Comparison of ENCODE assay signal across 23 cellular contexts in the genomic region with DNA sequence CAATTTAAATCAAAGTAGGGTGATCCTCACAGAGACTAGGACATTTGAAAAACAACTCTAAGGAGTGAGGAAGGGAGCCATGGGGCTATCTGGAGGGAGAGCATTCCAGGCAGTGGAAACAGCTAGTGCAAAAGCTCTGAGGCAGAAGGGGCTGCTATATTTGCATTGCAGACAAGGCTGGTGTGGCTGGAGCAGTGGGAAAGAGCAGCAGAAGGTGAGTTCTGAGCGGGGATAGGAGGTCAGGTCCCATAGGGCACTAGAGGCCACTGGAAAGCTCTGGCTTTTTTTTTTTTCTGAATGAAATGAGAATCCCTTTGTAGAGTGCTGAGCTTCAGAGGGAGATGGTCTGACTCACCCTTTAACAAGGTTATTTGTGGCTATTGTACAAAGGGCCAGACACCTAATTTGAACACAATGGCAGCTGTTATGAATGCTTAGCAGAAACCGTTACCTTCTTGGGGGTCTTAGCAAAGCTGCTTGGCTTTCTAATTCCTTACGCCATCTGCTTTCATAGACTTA.
"Had no signal": no experiment of that assay in that cellular context is flagged by ENCODE, and none has a peak within 500 bp of the region (broad histone marks: within the 10 kb centered on the region; RNA-seq: fewer than 3 reads in every experiment).

No MANE protein-coding gene starts in this region.

- H3K4me3 Mint-ChIP-seq: activated CD4-positive, alpha-beta T cell treated with anti-CD3 and anti-CD28 coated beads, Interleukin-2, amount 10 ng/mL, durations not matched to agents 7 days and 5 days; activated CD8-positive, alpha-beta memory T cell treated with anti-CD3 and anti-CD28 coated beads, Interleukin-2, amount 10 ng/mL, durations not matched to agents 7 days and 5 days; activated CD8-positive, alpha-beta T cell treated with anti-CD3 and anti-CD28 coated beads for 36 hours; activated naive CD4-positive, alpha-beta T cell treated with anti-CD3 and anti-CD28 coated beads, Interleukin-2, amount 10 ng/mL, durations not matched to agents 7 days and 5 days; activated naive CD8-positive, alpha-beta T cell treated with anti-CD3 and anti-CD28 coated beads, Interleukin-2, amount 50 U/mL, for 24 hours; naive B cell; neural crest cell; stimulated activated effector memory CD8-positive, alpha-beta T cell treated with anti-CD3 and anti-CD28 coated beads, Interleukin-12 subunit alpha, Interleukin-12 subunit beta, amount 100 ng/mL, for 72 hours; stimulated activated naive CD8-positive, alpha-beta T cell treated with anti-CD3 and anti-CD28 coated beads, Interleukin-15, amount 100 ng/mL, for 72 hours had no signal

- DNase-seq: activated CD4-positive, alpha-beta T cell treated with anti-CD3 and anti-CD28 coated beads, Interleukin-2, amount 10 ng/mL, durations not matched to agents 7 days and 5 days; activated CD8-positive, alpha-beta memory T cell treated with anti-CD3 and anti-CD28 coated beads, Interleukin-2, amount 10 ng/mL, durations not matched to agents 7 days and 5 days; activated CD8-positive, alpha-beta T cell treated with anti-CD3 and anti-CD28 coated beads for 36 hours; activated effector memory CD4-positive, alpha-beta T cell treated with anti-CD3 and anti-CD28 coated beads, Interleukin-2, amount 50 U/mL, for 16 hours; activated naive CD4-positive, alpha-beta T cell treated with anti-CD3 and anti-CD28 coated beads, Interleukin-2, amount 10 ng/mL, durations not matched to agents 7 days and 5 days; activated naive CD8-positive, alpha-beta T cell treated with anti-CD3 and anti-CD28 coated beads, Interleukin-2, amount 50 U/mL, for 24 hours; activated T-cell treated with anti-CD3 and anti-CD28 coated beads for 4 hours; body of pancreas; cortex of kidney; heart left ventricle; left ventricle myocardium superior; mucosa of descending colon; naive B cell; occipital lobe; right lobe of liver; small intestine; stimulated activated CD4-positive, alpha-beta T cell treated with anti-CD3 and anti-CD28 coated beads, Interleukin-2, amount 100 ng/mL, for 24 hours; stimulated activated naive CD8-positive, alpha-beta T cell treated with anti-CD3 and anti-CD28 coated beads, Interleukin-15, amount 100 ng/mL, for 72 hours; T1000; tibial artery had no signal

- H3K27ac Mint-ChIP-seq: activated CD4-positive, alpha-beta T cell treated with anti-CD3 and anti-CD28 coated beads, Interleukin-2, amount 10 ng/mL, durations not matched to agents 7 days and 5 days; activated CD8-positive, alpha-beta memory T cell treated with anti-CD3 and anti-CD28 coated beads, Interleukin-2, amount 10 ng/mL, durations not matched to agents 7 days and 5 days; activated CD8-positive, alpha-beta T cell treated with anti-CD3 and anti-CD28 coated beads for 36 hours; activated naive CD4-positive, alpha-beta T cell treated with anti-CD3 and anti-CD28 coated beads, Interleukin-2, amount 10 ng/mL, durations not matched to agents 7 days and 5 days; activated naive CD8-positive, alpha-beta T cell treated with anti-CD3 and anti-CD28 coated beads, Interleukin-2, amount 50 U/mL, for 24 hours; naive B cell; stimulated activated effector memory CD8-positive, alpha-beta T cell treated with anti-CD3 and anti-CD28 coated beads, Interleukin-12 subunit alpha, Interleukin-12 subunit beta, amount 100 ng/mL, for 72 hours; stimulated activated naive CD8-positive, alpha-beta T cell treated with anti-CD3 and anti-CD28 coated beads, Interleukin-15, amount 100 ng/mL, for 72 hours had no signal

- ATAC-seq: activated CD8-positive, alpha-beta memory T cell treated with anti-CD3 and anti-CD28 coated beads, Interleukin-2, amount 10 ng/mL, durations not matched to agents 7 days and 5 days; activated CD8-positive, alpha-beta T cell treated with anti-CD3 and anti-CD28 coated beads for 36 hours; activated naive CD8-positive, alpha-beta T cell treated with anti-CD3 and anti-CD28 coated beads, Interleukin-2, amount 50 U/mL, for 24 hours; body of pancreas; gastroesophageal sphincter; heart left ventricle; left ventricle myocardium superior; mucosa of descending colon; right lobe of liver; stimulated activated effector memory CD8-positive, alpha-beta T cell treated with anti-CD3 and anti-CD28 coated beads, Interleukin-12 subunit alpha, Interleukin-12 subunit beta, amount 100 ng/mL, for 72 hours; stimulated activated naive CD8-positive, alpha-beta T cell treated with anti-CD3 and anti-CD28 coated beads, Interleukin-15, amount 100 ng/mL, for 72 hours had no signal

- H3K4me1 Mint-ChIP-seq: activated CD4-positive, alpha-beta T cell treated with anti-CD3 and anti-CD28 coated beads, Interleukin-2, amount 10 ng/mL, durations not matched to agents 7 days and 5 days; activated CD8-positive, alpha-beta memory T cell treated with anti-CD3 and anti-CD28 coated beads, Interleukin-2, amount 10 ng/mL, durations not matched to agents 7 days and 5 days; activated naive CD4-positive, alpha-beta T cell treated with anti-CD3 and anti-CD28 coated beads, Interleukin-2, amount 10 ng/mL, durations not matched to agents 7 days and 5 days; activated naive CD8-positive, alpha-beta T cell treated with anti-CD3 and anti-CD28 coated beads, Interleukin-2, amount 50 U/mL, for 24 hours; naive B cell; stimulated activated effector memory CD8-positive, alpha-beta T cell treated with anti-CD3 and anti-CD28 coated beads, Interleukin-12 subunit alpha, Interleukin-12 subunit beta, amount 100 ng/mL, for 72 hours; stimulated activated naive CD8-positive, alpha-beta T cell treated with anti-CD3 and anti-CD28 coated beads, Interleukin-15, amount 100 ng/mL, for 72 hours had no signal

- H3K9me3 Mint-ChIP-seq: activated CD4-positive, alpha-beta T cell treated with anti-CD3 and anti-CD28 coated beads, Interleukin-2, amount 10 ng/mL, durations not matched to agents 7 days and 5 days; activated CD8-positive, alpha-beta T cell treated with anti-CD3 and anti-CD28 coated beads for 36 hours; activated naive CD4-positive, alpha-beta T cell treated with anti-CD3 and anti-CD28 coated beads, Interleukin-2, amount 10 ng/mL, durations not matched to agents 7 days and 5 days; activated naive CD8-positive, alpha-beta T cell treated with anti-CD3 and anti-CD28 coated beads, Interleukin-2, amount 50 U/mL, for 24 hours; neural crest cell; stimulated activated naive CD8-positive, alpha-beta T cell treated with anti-CD3 and anti-CD28 coated beads, Interleukin-15, amount 100 ng/mL, for 72 hours had no signal

- H3K36me3 Mint-ChIP-seq: activated CD8-positive, alpha-beta memory T cell treated with anti-CD3 and anti-CD28 coated beads, Interleukin-2, amount 10 ng/mL, durations not matched to agents 7 days and 5 days; activated naive CD4-positive, alpha-beta T cell treated with anti-CD3 and anti-CD28 coated beads, Interleukin-2, amount 10 ng/mL, durations not matched to agents 7 days and 5 days; naive B cell; stimulated activated effector memory CD8-positive, alpha-beta T cell treated with anti-CD3 and anti-CD28 coated beads, Interleukin-12 subunit alpha, Interleukin-12 subunit beta, amount 100 ng/mL, for 72 hours had no signal
